8 cellular contexts compared by ENCODE assay signal in genomic region chr19:10027158-10027997, GRCh38. TPM values are rescaled to one million over a fixed set of nuclear protein-coding genes. Genes with fewer than 3 reads are reported as not detected.
A peak's percentile ranks its signal among the peaks of the same experiment; 100 is the strongest.
DNase-seq lines count a peak whose midpoint lies in the region; ATAC-seq and TF ChIP-seq lines count a peak whose summit lies in the region.

No MANE protein-coding gene starts in this region.

- H3K4me3 ChIP-seq in LNCaP clone FGC (ENCODE audit: low read depth, low read length): no peak overlapping the region
- H3K4me3 ChIP-seq in fibroblast of the aortic adventitia (ENCODE audit: low read depth, low read length): no peak overlapping the region
- H3K4me3 ChIP-seq in neural progenitor cell: peak overlapping the region; percentile 32

- H3K36me3 ChIP-seq in neural progenitor cell: no peaks in the 10 kb centered on the region

- H3K4me3 Mint-ChIP-seq in neural progenitor cell: no peak overlapping the region
- H3K4me3 Mint-ChIP-seq in stimulated activated naive CD8-positive, alpha-beta T cell treated with anti-CD3 and anti-CD28 coated beads, Interleukin-15, amount 100 ng/mL, for 72 hours: no peak overlapping the region

- H3K9ac ChIP-seq in neural progenitor cell: no peak overlapping the region

- peaks cover 25% of the 10 kb centered on the region for H3K27me3 ChIP-seq in neural progenitor cell

- ATAC-seq in stimulated activated naive CD8-positive, alpha-beta T cell treated with anti-CD3 and anti-CD28 coated beads, Interleukin-15, amount 100 ng/mL, for 72 hours: peak; percentile 93
- no peak for ATAC-seq in HG03354 (IDR thresholded peaks at IDR 0.05; ENCODE audit: poor library complexity, severe bottlenecking, unreplicated experiment)

- H3K9me3 Mint-ChIP-seq in neural progenitor cell: no peaks in the 10 kb centered on the region
- no peaks in the 10 kb centered on the region for H3K9me3 Mint-ChIP-seq in stimulated activated naive CD8-positive, alpha-beta T cell treated with anti-CD3 and anti-CD28 coated beads, Interleukin-15, amount 100 ng/mL, for 72 hours

- peaks cover 6% of the 10 kb centered on the region for H3K4me1 ChIP-seq in neural progenitor cell

- H2AFZ ChIP-seq in neural progenitor cell (replicated peaks): no peak overlapping the region

- H3K4me2 ChIP-seq in neural progenitor cell: peak overlapping the region; percentile 76

- no peak overlapping the region for H3K27ac Mint-ChIP-seq in neural progenitor cell
- H3K27ac Mint-ChIP-seq in stimulated activated naive CD8-positive, alpha-beta T cell treated with anti-CD3 and anti-CD28 coated beads, Interleukin-15, amount 100 ng/mL, for 72 hours: no peak overlapping the region

- no peak overlapping the region for H3K27ac ChIP-seq in neural progenitor cell

- peaks cover 9% of the 10 kb centered on the region for H3K27me3 Mint-ChIP-seq in neural progenitor cell (ENCODE audit: insufficient read depth, low read depth)
- H3K27me3 Mint-ChIP-seq in stimulated activated naive CD8-positive, alpha-beta T cell treated with anti-CD3 and anti-CD28 coated beads, Interleukin-15, amount 100 ng/mL, for 72 hours: peaks cover 19% of the 10 kb centered on the region

- no peaks in the 10 kb centered on the region for H3K9me3 ChIP-seq in neural progenitor cell (ENCODE audit: low read depth)

- TF ChIP-seq CTCF in GM12873 (IDR thresholded peaks at IDR 0.05; ENCODE audit: insufficient read depth, low read depth, low read length, missing control alignments) (peak; percentile 95), LNCaP clone FGC (IDR thresholded peaks at IDR 0.05; ENCODE audit: control insufficient read depth, extremely low read depth, insufficient read depth) (peak; percentile 95), fibroblast of the aortic adventitia (IDR thresholded peaks at IDR 0.05; ENCODE audit: insufficient read depth, low read length) (peak; percentile 89), neural progenitor cell (IDR thresholded peaks at IDR 0.05) (peak; percentile 83)

- H3K36me3 Mint-ChIP-seq in neural progenitor cell: no peaks in the 10 kb centered on the region

- no peaks in the 10 kb centered on the region for H4K20me1 ChIP-seq in neural progenitor cell (ENCODE audit: low read depth)

- H3K4me1 Mint-ChIP-seq in neural progenitor cell: no peaks in the 10 kb centered on the region
- H3K4me1 Mint-ChIP-seq in stimulated activated naive CD8-positive, alpha-beta T cell treated with anti-CD3 and anti-CD28 coated beads, Interleukin-15, amount 100 ng/mL, for 72 hours: no peaks in the 10 kb centered on the region

- H3K79me2 ChIP-seq in neural progenitor cell (ENCODE audit: low read depth): no peaks in the 10 kb centered on the region

- DNase-seq in LNCaP clone FGC (ENCODE audit: low read depth) (peak; percentile 46), RPMI7951 (ENCODE audit: low read depth) (peak; percentile 92), fibroblast of the aortic adventitia (ENCODE audit: low read depth) (peak; percentile 91), neural progenitor cell (ENCODE audit: low spot score) (peak; percentile 97)
- DNase-seq in activated T-helper 1 cell treated with anti-CD3 and anti-CD28 coated beads, Interleukin-2, amount 50 U/mL, for 16 hours (ENCODE audit: low read depth in 1 of 2, low spot score in 1 of 2): peak; percentile 44 to 62
- peak; percentile 69 to 77 for DNase-seq in stimulated activated naive CD8-positive, alpha-beta T cell treated with anti-CD3 and anti-CD28 coated beads, Interleukin-15, amount 100 ng/mL, for 72 hours

- no peaks in the 10 kb centered on the region for H3F3A ChIP-seq in neural progenitor cell (ENCODE audit: low read depth)

RNA-seq across cellular contexts. Expression of gene RDH8, which starts 14.1 kb away (rescaled TPM):
- 0.12 TPM in 1 of 2 replicates, not detected in the other for total RNA-seq in RPMI7951 (2014; rRNA removed; shearing (Covaris generic))
- not detected in 2 replicates for total RNA-seq in fibroblast of the aortic adventitia (ENCODE audit: low replicate concordance)
- not detected in 2 replicates for total RNA-seq in neural progenitor cell (ENCODE audit: low replicate concordance)

RNA-seq across cellular contexts. Expression of gene COL5A3, which starts 17.1 kb away (rescaled TPM):
- total RNA-seq in RPMI7951 (2014; rRNA removed; shearing (Covaris generic)): 3.0 and 4.8 TPM in 2 replicates
- total RNA-seq in fibroblast of the aortic adventitia (ENCODE audit: low replicate concordance): 4.1 and 5.2 TPM in 2 replicates
- 0.15 TPM in 1 of 2 replicates, not detected in the other for total RNA-seq in neural progenitor cell (ENCODE audit: low replicate concordance)

RNA-seq across cellular contexts. Expression of gene SHFL, which starts 58.7 kb away (rescaled TPM):
- total RNA-seq in RPMI7951 (2014; rRNA removed; shearing (Covaris generic)): 15.6 and 21.9 TPM in 2 replicates
- total RNA-seq in fibroblast of the aortic adventitia (ENCODE audit: low replicate concordance): 18.4 and 22.7 TPM in 2 replicates
- 0.15 and 2.0 TPM in 2 replicates for total RNA-seq in neural progenitor cell (ENCODE audit: low replicate concordance)

Comparison
In these comparisons a context has a peak if more than half of its experiments do, and no peak if none do; other contexts are left out.
1. DNase-seq: peak in every context shown above with its lines; median percentile 97 in neural progenitor cell; 92 in RPMI7951; 91 in fibroblast of the aortic adventitia; 73 in stimulated activated naive CD8-positive, alpha-beta T cell treated with anti-CD3 and anti-CD28 coated beads, Interleukin-15, amount 100 ng/mL, for 72 hours; 53 in activated T-helper 1 cell treated with anti-CD3 and anti-CD28 coated beads, Interleukin-2, amount 50 U/mL, for 16 hours; 46 in LNCaP clone FGC.